In the genomic region with DNA sequence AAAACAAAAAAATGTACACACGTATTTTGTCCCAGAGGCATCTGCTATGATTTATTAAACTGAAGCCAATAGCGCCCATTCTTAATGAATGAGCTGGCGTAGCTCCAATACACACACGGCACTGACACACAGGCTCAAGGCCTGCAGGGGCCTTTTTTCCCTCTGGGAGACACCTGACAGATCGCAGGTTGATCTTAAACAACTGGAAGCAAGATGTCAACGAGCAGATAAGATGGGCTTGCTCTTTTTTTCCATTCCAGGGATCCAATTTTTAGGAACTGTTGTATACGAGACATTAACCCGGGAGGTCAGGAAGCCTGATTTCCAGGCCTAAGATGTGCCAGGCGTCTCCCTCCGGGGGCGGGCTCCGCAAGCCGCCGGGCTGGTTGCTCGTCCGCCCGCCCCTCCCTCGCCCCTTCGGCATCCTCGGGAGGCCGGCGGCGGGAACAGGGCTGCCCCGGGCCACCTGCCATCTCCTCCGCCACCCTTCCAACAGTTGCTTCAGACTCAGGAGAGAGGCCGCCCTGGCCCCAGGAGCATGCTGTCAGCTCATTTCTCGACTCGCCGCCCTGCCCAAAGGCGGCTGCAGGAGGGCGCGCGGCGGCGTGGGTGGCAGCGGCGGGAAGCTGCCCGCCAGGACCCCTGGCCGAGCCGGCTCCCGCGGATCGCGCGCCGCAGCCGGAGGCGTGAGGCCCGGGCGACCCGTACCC, we compare ENCODE assay signal across 8 cellular contexts. TPM values are rescaled to one million over a fixed set of nuclear protein-coding genes. Genes with fewer than 3 reads are reported as not detected.
DNase-seq lines count a peak whose midpoint lies in the region; ATAC-seq and TF ChIP-seq lines count a peak whose summit lies in the region.

No MANE protein-coding gene starts in this region.

- TF ChIP-seq EP300 in transverse colon (IDR thresholded peaks at IDR 0.05; ENCODE audit: low read depth): no peak

- no peaks in the 10 kb centered on the region for H3K9me3 Mint-ChIP-seq in nephron progenitor cell

- H3K27ac ChIP-seq in transverse colon: peak overlapping the region; percentile 83 to 93 (median 89)

- H3K9me3 ChIP-seq in transverse colon: no peaks in the 10 kb centered on the region

- peaks cover 8% of the 10 kb centered on the region for H3K4me1 Mint-ChIP-seq in nephron progenitor cell

- no peak for TF ChIP-seq POLR2A in transverse colon (IDR thresholded peaks at IDR 0.05)

- WGBS in transverse colon (ENCODE audit: low coverage in 1 of 2), 2 donors: 2 to 19% methylated on average over 6 to 34 of the region's 51 CpGs

- peaks cover 7% of the 10 kb centered on the region for H3K27me3 Mint-ChIP-seq in nephron progenitor cell (ENCODE audit: low read depth, poor library complexity)

- no peaks in the 10 kb centered on the region for H3K36me3 Mint-ChIP-seq in nephron progenitor cell (ENCODE audit: low read depth)

- H3K4me3 Mint-ChIP-seq in nephron progenitor cell: peak overlapping the region; percentile 89

- POLR2A ChIA-PET in AG04449 (lab: Yijun Ruan, JAX): interaction anchor here (1.0 kb wide), 1 partner anchor 9 kb away, joined by 3 read pairs; no protein-coding TSS in a partner anchor

- H3K4me3 ChIP-seq in AG04449 (ENCODE audit: low read depth, low read length) (peak overlapping the region; percentile 95), fibroblast of mammary gland (ENCODE audit: control insufficient read depth, low read depth, low read length) (peak overlapping the region; percentile 77), transverse colon (peak overlapping the region; percentile 62 to 95 (median 91))

- intact Hi-C loops in transverse colon (cut with DNase I; ENCODE audit: low total_unique reads): no loop called here

- DNase-seq in AG04449 (ENCODE audit: low read depth, low spot score) (no peak), NCI-H526 treated with DMSO at 0.1 percent for 48 hours (lab: John Stamatoyannopoulos, UW) (peak; percentile 36), activated T-cell treated with anti-CD3 and anti-CD28 coated beads for 1 hour (ENCODE audit: low read depth) (peak; percentile 19), fibroblast of mammary gland (ENCODE audit: low read depth) (peak; percentile 28), nephron progenitor cell (no peak), transverse colon (peak; percentile 42)

- peak overlapping the region; percentile 12 for H3K27ac Mint-ChIP-seq in nephron progenitor cell

- CTCF ChIA-PET in AG04449 (lab: Yijun Ruan, JAX): interaction anchor here (0.7 to 3.2 kb wide), 2 partner anchors 116 to 181 kb away, joined by 3 to 14 read pairs; no protein-coding TSS in a partner anchor

- ATAC-seq in GM18868 (IDR thresholded peaks at IDR 0.05; ENCODE audit: unreplicated experiment): peak; percentile 5
- ATAC-seq in HG03108 (IDR thresholded peaks at IDR 0.05; ENCODE audit: unreplicated experiment): peak; percentile 5

- H3K27me3 ChIP-seq in transverse colon: no peaks in the 10 kb centered on the region

- no peak for TF ChIP-seq CTCF in AG04449 (IDR thresholded peaks at IDR 0.05; ENCODE audit: insufficient read depth, low read length, missing control alignments)
- TF ChIP-seq CTCF in fibroblast of mammary gland (conservative IDR thresholded peaks at IDR 0.05; ENCODE audit: control insufficient read depth, insufficient read depth, low read depth, low read length): no peak
- TF ChIP-seq CTCF in nephron progenitor cell (IDR thresholded peaks at IDR 0.05): no peak
- no peak for TF ChIP-seq CTCF in transverse colon (IDR thresholded peaks at IDR 0.05)

- H3K36me3 ChIP-seq in transverse colon: peaks cover 0 to 5% (median 2%) of the 10 kb centered on the region in 4 donors

- in situ Hi-C loops in transverse colon (cut with MboI; ENCODE audit: low pct_ligation_motif_present in 1 of 4, low pct_unique_long_range_greater_than_20kb in 1 of 4, low sequenced_read_pairs in 3 of 4): no loop called here

- peaks cover 10 to 38% (median 28%) of the 10 kb centered on the region in 4 donors for H3K4me1 ChIP-seq in transverse colon

RNA-seq across cellular contexts. Expression of gene TTC13, which starts 0.7 kb away (rescaled TPM):
- total RNA-seq in transverse colon: 100 to 1,000 TPM in 2 of 4 donors, 10 to 100 TPM in 2; 44.8 to 178 (median 117) TPM

RNA-seq across cellular contexts. Expression of gene ARV1, which starts 1.0 kb away (rescaled TPM):
- total RNA-seq in transverse colon: 10 to 100 TPM in 2 of 4 donors, 1 to 10 TPM in 2; 7.1 to 37.3 (median 18.4) TPM

Comparison
In these comparisons a context has a peak if more than half of its experiments do, and no peak if none do; other contexts are left out.
1. DNase-seq: peak in NCI-H526 treated with DMSO at 0.1 percent for 48 hours (single experiment), activated T-cell treated with anti-CD3 and anti-CD28 coated beads for 1 hour (single experiment), fibroblast of mammary gland (single experiment) and transverse colon (single experiment); none in AG04449 (single experiment) and nephron progenitor cell (single experiment).
2. Peak in every context shown above with its lines, with median percentiles within 50 percentile points of each other: H3K4me3 ChIP-seq.